In genomic region chr5:38650540-38651275, GRCh38 we compare ENCODE assay signal across 9 cellular contexts.
DNase-seq lines count a peak whose midpoint lies in the region; ATAC-seq, FAIRE-seq and TF ChIP-seq lines count a peak whose summit lies in the region.
"Had no signal": no experiment of that assay in that cellular context is flagged by ENCODE, and none has a peak within 500 bp of the region (broad histone marks: within the 10 kb centered on the region; RNA-seq: fewer than 3 reads in every experiment).

No MANE protein-coding gene starts in this region.

- ATAC-seq in GM12878 = no peak
- ATAC-seq in naive thymus-derived CD4-positive, alpha-beta T cell = no peak
- ATAC-seq in HG03439 (IDR thresholded peaks at IDR 0.05; ENCODE audit: unreplicated experiment) = no peak

- TF ChIP-seq POLR2A in GM12878 (IDR thresholded peaks at IDR 0.05; ENCODE audit: low read depth, low read length) = no peak

- no peaks in the 10 kb centered on the region for H3K36me3 Mint-ChIP-seq in naive thymus-derived CD4-positive, alpha-beta T cell

- peak overlapping the region in 2 of 9 donors; percentile 9 to 32 for H3K27ac Mint-ChIP-seq in naive thymus-derived CD4-positive, alpha-beta T cell

- DNase-seq in ELR (ENCODE audit: low read depth) = peak; percentile 58
- DNase-seq in NCI-H1105 (lab: John Stamatoyannopoulos, UW) = peak; percentile 52
- DNase-seq in GM12878 (ENCODE audit: low read depth, low spot score) = no peak
- no peak for DNase-seq in naive thymus-derived CD4-positive, alpha-beta T cell
- no peak for DNase-seq in globus pallidus (ENCODE audit: low spot score)
- no peak for DNase-seq in RCC 7860 (ENCODE audit: low spot score)
- no peak for DNase-seq in SK-N-DZ (ENCODE audit: low spot score)
- DNase-seq: Peyer's patch had no signal

- POLR2A ChIA-PET in GM12878 (lab: Charles Lee) = no interaction called here
- POLR2A ChIA-PET in naive thymus-derived CD4-positive, alpha-beta T cell (lab: Charles Lee) = no interaction called here

- no peak for TF ChIP-seq CTCF in GM12878 (IDR thresholded peaks at IDR 0.05 in 2 of 3, conservative IDR thresholded peaks at IDR 0.05 in 1 of 3; ENCODE audit: control insufficient read depth in 2 of 3, extremely low read depth in 1 of 3, insufficient read depth in 1 of 3, low read depth in 3 of 3, low read length in 3 of 3)

- intact Hi-C loops in GM12878 (cut with micrococcal nuclease; ENCODE audit: unreplicated experiment) = no loop called here
- intact Hi-C loops in naive thymus-derived CD4-positive, alpha-beta T cell (cut with micrococcal nuclease) = no loop called here

- no peak overlapping the region for H3K4me3 ChIP-seq in GM12878
- H3K4me3 ChIP-seq in naive thymus-derived CD4-positive, alpha-beta T cell (ENCODE audit: low read length) = no peak overlapping the region
- H3K4me3 ChIP-seq: Peyer's patch had no signal

- H4K20me1 ChIP-seq in GM12878 (ENCODE audit: control insufficient read depth, insufficient read depth) = no peaks in the 10 kb centered on the region

- RAD21 ChIA-PET in GM12878 (lab: Charles Lee; ENCODE audit: unreplicated experiment) = no interaction called here

- TF ChIP-seq RAD21 in GM12878 (IDR thresholded peaks at IDR 0.05; ENCODE audit: insufficient read depth, low read depth, low read length) = no peak

- no TSS peak for BruUV-seq in GM12878 (replicated peaks; lab: Mats Ljungman, UMichigan)

- FAIRE-seq in GM12878 (lab: Jason Lieb, UNC) = no peak
- FAIRE-seq in RCC 7860 (lab: Jason Lieb, UNC) = no peak

- H3K27ac ChIP-seq in GM12878 (ENCODE audit: control insufficient read depth, insufficient read depth) = no peak overlapping the region
- no peak overlapping the region for H3K27ac ChIP-seq in naive thymus-derived CD4-positive, alpha-beta T cell (ENCODE audit: low read depth, low read length)
- H3K27ac ChIP-seq: Peyer's patch had no signal

- H3K4me1 Mint-ChIP-seq in naive thymus-derived CD4-positive, alpha-beta T cell = peaks cover 6 to 18% (median 10%) of the 10 kb centered on the region in 7 donors

- H3K9ac ChIP-seq in GM12878 (ENCODE audit: control insufficient read depth, insufficient read depth, low read length) = no peak overlapping the region

- H3K4me1 ChIP-seq in GM12878 (ENCODE audit: control insufficient read depth, insufficient read depth, low read length) = no peaks in the 10 kb centered on the region
- no peaks in the 10 kb centered on the region for H3K4me1 ChIP-seq in naive thymus-derived CD4-positive, alpha-beta T cell (ENCODE audit: control insufficient read depth in 2 of 2, insufficient read depth in 2 of 2, low read length in 2 of 2)
- H3K4me1 ChIP-seq: Peyer's patch had no signal

- H3K4me3 Mint-ChIP-seq in naive thymus-derived CD4-positive, alpha-beta T cell = peak overlapping the region; percentile 12 to 82 (median 58)

- no peaks in the 10 kb centered on the region for H3K36me3 ChIP-seq in GM12878 (ENCODE audit: control insufficient read depth in 2 of 2, insufficient read depth in 2 of 2, low read length in 1 of 2)
- no peaks in the 10 kb centered on the region for H3K36me3 ChIP-seq in naive thymus-derived CD4-positive, alpha-beta T cell (ENCODE audit: control insufficient read depth in 2 of 3, insufficient read depth in 3 of 3, low read length in 3 of 3)
- H3K36me3 ChIP-seq: Peyer's patch had no signal

- in situ Hi-C loops in GM12878 (cut with MboI) = no loop called here

- no peaks in the 10 kb centered on the region for H3K27me3 ChIP-seq in GM12878 (replicated peaks in 1 of 2; ENCODE audit: control insufficient read depth in 2 of 2, insufficient read depth in 2 of 2, low read length in 1 of 2)
- H3K27me3 ChIP-seq in naive thymus-derived CD4-positive, alpha-beta T cell (ENCODE audit: control insufficient read depth in 2 of 2, insufficient read depth in 2 of 2, low read length in 2 of 2) = no peaks in the 10 kb centered on the region
- H3K27me3 ChIP-seq: Peyer's patch had no signal

- no peak for TF ChIP-seq EP300 in GM12878 (IDR thresholded peaks at IDR 0.05; ENCODE audit: borderline replicate concordance in 1 of 2, control insufficient read depth in 1 of 2, low read depth in 2 of 2, low read length in 2 of 2)

- 0% methylated on average over 8 of the region's 13 CpGs for WGBS in GM12878 (ENCODE audit: insufficient coverage, insufficient replicate concordance, low lambda C conversion rate, missing lambda C conversion rate)

- peaks cover 6 to 36% (median 16%) of the 10 kb centered on the region in 5 donors for H3K27me3 Mint-ChIP-seq in naive thymus-derived CD4-positive, alpha-beta T cell

- peak overlapping the region; percentile 19; the same call in 1 of the 2 replicates for H3K4me2 ChIP-seq in GM12878 (ENCODE audit: control insufficient read depth, insufficient read depth)

- H3K9me3 ChIP-seq in GM12878 (replicated peaks; ENCODE audit: control insufficient read depth, insufficient read depth, low read length) = no peaks in the 10 kb centered on the region
- no peaks in the 10 kb centered on the region for H3K9me3 ChIP-seq in naive thymus-derived CD4-positive, alpha-beta T cell (ENCODE audit: control insufficient read depth in 2 of 3, low read length in 3 of 3)
- H3K9me3 ChIP-seq: Peyer's patch had no signal

- CTCF ChIA-PET in GM12878 (lab: Yijun Ruan, JAX) = interaction anchor here (0.8 kb wide), 1 partner anchor 119 kb away, joined by 3 read pairs; no protein-coding TSS in a partner anchor
- CTCF ChIA-PET in naive thymus-derived CD4-positive, alpha-beta T cell (lab: Charles Lee) = no interaction called here

- no peak overlapping the region for H2AFZ ChIP-seq in GM12878 (ENCODE audit: control insufficient read depth, low read depth, low read length)

- peaks cover 0 to 3% (median 0%) of the 10 kb centered on the region in 11 donors for H3K9me3 Mint-ChIP-seq in naive thymus-derived CD4-positive, alpha-beta T cell

- no peaks in the 10 kb centered on the region for H3K79me2 ChIP-seq in GM12878 (ENCODE audit: control insufficient read depth, insufficient read depth, low read length)

- SMC1A ChIA-PET in GM12878 (lab: Charles Lee; ENCODE audit: uncharacterized antibody, unreplicated experiment) = interaction anchor here (2.0 kb wide), 1 partner anchor 209 kb away, joined by 7 read pairs; no protein-coding TSS in a partner anchor

TF ChIP-seq in GM12878, 131 proteins besides CTCF, POLR2A, EP300 and RAD21:
- TF ChIP-seq STAT1 (conservative IDR thresholded peaks at IDR 0.05) = no peak
- peak; percentile 19; the same call in 1 of the 2 replicates for TF ChIP-seq SPI1 (IDR thresholded peaks at IDR 0.05; ENCODE audit: borderline replicate concordance, insufficient read depth, low read depth, low read length)

Comparison
In these comparisons a context has a peak if more than half of its experiments do, and no peak if none do; other contexts are left out.
1. DNase-seq: peak in ELR (single experiment) and NCI-H1105 (single experiment); none in GM12878 (single experiment), naive thymus-derived CD4-positive, alpha-beta T cell (0 of 9), globus pallidus (single experiment), RCC 7860 (single experiment) and SK-N-DZ (single experiment).